In genomic region chr1:67814121-67814772, GRCh38 we compare ENCODE assay signal across 10 cellular contexts. TPM values are rescaled to one million over a fixed set of nuclear protein-coding genes. Genes with fewer than 3 reads are reported as not detected.
DNase-seq lines count a peak whose midpoint lies in the region; ATAC-seq and TF ChIP-seq lines count a peak whose summit lies in the region.
"Had no signal": no experiment of that assay in that cellular context is flagged by ENCODE, and none has a peak within 500 bp of the region (broad histone marks: within the 10 kb centered on the region; RNA-seq: fewer than 3 reads in every experiment).

No MANE protein-coding gene starts in this region.

- peak overlapping the region in 1 of 3 donors; percentile 32 for H3K4me3 ChIP-seq in breast epithelium
- no peak overlapping the region for H3K4me3 ChIP-seq in hepatocyte
- no peak overlapping the region for H3K4me3 ChIP-seq in sigmoid colon

- H3K4me1 ChIP-seq in breast epithelium = peaks cover 0 to 5% of the 10 kb centered on the region in 2 donors
- H3K4me1 ChIP-seq in hepatocyte (ENCODE audit: insufficient read depth) = peaks cover 45% of the 10 kb centered on the region
- peaks cover 0 to 25% (median 20%) of the 10 kb centered on the region in 4 donors for H3K4me1 ChIP-seq in sigmoid colon

- H3K9me2 ChIP-seq in hepatocyte (replicated peaks; ENCODE audit: insufficient read depth) = no peaks in the 10 kb centered on the region

- DNase-seq in HCEC 1CT (peak; percentile 27), breast epithelium (ENCODE audit: low spot score in 2 of 2) (no peak), hepatocyte (ENCODE audit: low spot score) (no peak), sigmoid colon (no peak), NCI-H1436 treated with DMSO at 0.1 percent for 48 hours (lab: John Stamatoyannopoulos, UW) (no peak)
- DNase-seq in stimulated activated CD4-positive, alpha-beta T cell treated with anti-CD3 and anti-CD28 coated beads, Interleukin-15, amount 100 ng/mL, for 24 hours = no peak
- DNase-seq: activated CD4-positive, alpha-beta T cell treated with anti-CD3 and anti-CD28 coated beads, Interleukin-2, amount 50 U/mL, for 4 hours; activated naive CD8-positive, alpha-beta T cell treated with anti-CD3 and anti-CD28 coated beads, Interleukin-2, amount 10 ng/mL, durations not matched to agents 7 days and 5 days had no signal

- no peaks in the 10 kb centered on the region for H4K20me1 ChIP-seq in hepatocyte (ENCODE audit: insufficient read depth, poor library complexity, severe bottlenecking)

- TF ChIP-seq CTCF in breast epithelium (IDR thresholded peaks at IDR 0.05) (no peak), hepatocyte (IDR thresholded peaks at IDR 0.05; ENCODE audit: poor library complexity) (no peak), sigmoid colon (IDR thresholded peaks at IDR 0.05) (no peak)

- H3K36me3 ChIP-seq in breast epithelium = no peaks in the 10 kb centered on the region
- H3K36me3 ChIP-seq in hepatocyte (replicated peaks; ENCODE audit: insufficient read depth, low read depth) = no peaks in the 10 kb centered on the region
- H3K36me3 ChIP-seq in sigmoid colon = no peaks in the 10 kb centered on the region

- WGBS in hepatocyte (ENCODE audit: low lambda C conversion rate, missing lambda C conversion rate) = 48% methylated on average over 3 of the region's 3 CpGs
- 17 to 42% methylated on average over 3 of the region's 3 CpGs for WGBS in sigmoid colon, 2 donors

- H3K27me3 ChIP-seq in breast epithelium (no peaks in the 10 kb centered on the region), hepatocyte (no peaks in the 10 kb centered on the region), sigmoid colon (no peaks in the 10 kb centered on the region)

- no peak for TF ChIP-seq EP300 in sigmoid colon (IDR thresholded peaks at IDR 0.05)

- no peak for ATAC-seq in GM18511 (IDR thresholded peaks at IDR 0.05; ENCODE audit: unreplicated experiment)
- ATAC-seq in GM21786 (IDR thresholded peaks at IDR 0.05; ENCODE audit: unreplicated experiment) = no peak

- H3K9me3 ChIP-seq in breast epithelium (no peaks in the 10 kb centered on the region), hepatocyte (ENCODE audit: low read depth) (no peaks in the 10 kb centered on the region), sigmoid colon (no peaks in the 10 kb centered on the region)

- TF ChIP-seq POLR2A in breast epithelium (IDR thresholded peaks at IDR 0.05) = no peak
- TF ChIP-seq POLR2A in sigmoid colon (IDR thresholded peaks at IDR 0.05) = no peak

- H3K27ac ChIP-seq in breast epithelium (peak overlapping the region; percentile 77 to 83), hepatocyte (peak overlapping the region; percentile 94), sigmoid colon (peak overlapping the region in 3 of 4 donors; percentile 5 to 73 (median 44))

- intact Hi-C loops in breast epithelium (cut with DNase I; ENCODE audit: low total_unique reads) (no loop called here), sigmoid colon (cut with DNase I) (no loop called here)

- peak overlapping the region; percentile 62 for H3K4me2 ChIP-seq in hepatocyte

- peaks cover 77% of the 10 kb centered on the region for H3K79me2 ChIP-seq in hepatocyte

- H2AFZ ChIP-seq in hepatocyte = no peak overlapping the region

RNA-seq across cellular contexts. Expression of gene GNG12, which starts 19.0 kb away (rescaled TPM):
- 100 to 1,000 TPM in 1 of 3 donors, 10 to 100 TPM in 2; 82.1 to 100 (median 87.5) TPM for total RNA-seq in breast epithelium
- 97.0 and 108 TPM in 2 replicates for total RNA-seq in hepatocyte
- 49.6 and 51.9 TPM in 2 replicates for polyA plus RNA-seq in hepatocyte
- 10 to 100 TPM; 41.9 to 58.2 (median 46.7) TPM for total RNA-seq in sigmoid colon
- polyA plus RNA-seq in sigmoid colon = 100 to 1,000 TPM in 1 of 3 donors, 10 to 100 TPM in 2; 46.1 to 116 (median 93.1) TPM
- total RNA-seq: activated naive CD8-positive, alpha-beta T cell treated with anti-CD3 and anti-CD28 coated beads, Interleukin-2, amount 10 ng/mL, durations not matched to agents 7 days and 5 days had no signal

Comparison
In these comparisons a context has a peak if more than half of its experiments do, and no peak if none do; other contexts are left out.
1. H3K27ac ChIP-seq: peak in every context shown above with its lines; median percentile 94 in hepatocyte; 80 in breast epithelium; 44 in sigmoid colon.